8 cellular contexts compared by ENCODE assay signal in the genomic region with DNA sequence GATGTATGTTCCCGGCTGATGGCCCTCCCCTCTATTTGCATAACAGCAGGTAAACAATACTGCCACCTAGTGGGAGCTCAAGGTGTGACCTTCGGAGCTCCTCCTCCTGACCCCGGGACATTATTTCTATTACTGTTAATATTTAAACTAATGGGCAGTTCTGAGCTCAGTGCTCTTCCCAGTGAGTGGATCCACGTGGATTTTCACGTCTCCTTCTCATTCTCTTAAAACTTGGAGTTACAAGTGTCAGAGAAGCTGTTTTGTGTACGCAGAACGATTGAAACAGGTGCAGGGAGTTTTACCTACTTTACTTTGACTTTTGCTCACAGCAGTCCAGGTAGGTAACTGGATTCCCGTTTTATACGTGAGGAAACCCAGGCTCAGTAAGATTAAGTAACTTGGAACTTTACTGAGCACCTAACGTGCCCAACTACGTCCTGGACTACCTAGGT.
DNase-seq lines count a peak whose midpoint lies in the region; ATAC-seq and TF ChIP-seq lines count a peak whose summit lies in the region.

No MANE protein-coding gene starts in this region.

- TF ChIP-seq CTCF in CD14-positive monocyte (IDR thresholded peaks at IDR 0.05): peak; percentile 89
- TF ChIP-seq CTCF in H9 (conservative IDR thresholded peaks at IDR 0.05): peak; percentile 82
- peak; percentile 93 for TF ChIP-seq CTCF in OCI-LY7 (conservative IDR thresholded peaks at IDR 0.05; ENCODE audit: low read length)
- TF ChIP-seq CTCF in fibroblast of mammary gland (conservative IDR thresholded peaks at IDR 0.05; ENCODE audit: control insufficient read depth, insufficient read depth, low read depth, low read length): peak; percentile 79
- peak; percentile 83 for TF ChIP-seq CTCF in osteoblast (IDR thresholded peaks at IDR 0.05; ENCODE audit: extremely low read depth, low read depth, low read length)
- peak; percentile 75 for TF ChIP-seq CTCF in type B pancreatic cell (conservative IDR thresholded peaks at IDR 0.05)

- H3K79me2 ChIP-seq in H9 (ENCODE audit: insufficient read depth, low read length) (no peaks in the 10 kb centered on the region), OCI-LY7 (ENCODE audit: insufficient read depth, low read depth, low read length) (no peaks in the 10 kb centered on the region), osteoblast (ENCODE audit: insufficient read depth, low read length) (no peaks in the 10 kb centered on the region)

- no peak overlapping the region for H3K23ac ChIP-seq in H9 (ENCODE audit: insufficient read length, low read depth, low read length)

- H3K4me3 Mint-ChIP-seq in CD14-positive monocyte (peak overlapping the region; percentile 50 to 57), H9 (no peak overlapping the region), type B pancreatic cell (no peak overlapping the region)

- no peak overlapping the region for H3K14ac ChIP-seq in H9 (ENCODE audit: insufficient read depth, low read length)

- H3K4me2 ChIP-seq in H9 (ENCODE audit: insufficient read depth, insufficient read length, low read length): no peak overlapping the region
- H3K4me2 ChIP-seq in OCI-LY7 (ENCODE audit: low read length): no peak overlapping the region
- peak overlapping the region; percentile 32 for H3K4me2 ChIP-seq in osteoblast (ENCODE audit: insufficient read depth, low read length)

- no peak overlapping the region for H2BK20ac ChIP-seq in H9 (ENCODE audit: low read depth, low read length, poor library complexity, severe bottlenecking)

- no peaks in the 10 kb centered on the region for H3K9me2 ChIP-seq in OCI-LY7 (ENCODE audit: insufficient read depth, low read length)

- H2BK15ac ChIP-seq in H9 (ENCODE audit: low read depth, low read length): no peak overlapping the region

- no peak overlapping the region for H3K18ac ChIP-seq in H9 (ENCODE audit: insufficient read length, low read depth, low read length)

- no peak overlapping the region for H4K5ac ChIP-seq in H9 (ENCODE audit: insufficient read length, low read depth, low read length)

- H3K36me3 ChIP-seq in OCI-LY7 (ENCODE audit: insufficient read depth, low read length): no peaks in the 10 kb centered on the region
- H3K36me3 ChIP-seq in osteoblast (ENCODE audit: insufficient read depth, low read length): no peaks in the 10 kb centered on the region

- H2AFZ ChIP-seq in H9 (ENCODE audit: low read length) (no peak overlapping the region), OCI-LY7 (ENCODE audit: low read length) (no peak overlapping the region), osteoblast (ENCODE audit: low read length) (no peak overlapping the region)

- no peak overlapping the region for H4K8ac ChIP-seq in H9 (replicated peaks; ENCODE audit: insufficient read length, low read depth, low read length)

- H3K4me1 Mint-ChIP-seq in CD14-positive monocyte (peaks cover 50% of the 10 kb centered on the region), H9 (peaks cover 3 to 13% of the 10 kb centered on the region in 2 experiments; a peak in 2 of 4 replicates), type B pancreatic cell (ENCODE audit: unreplicated experiment) (peaks cover 23% of the 10 kb centered on the region)

- no peak overlapping the region for H2AK5ac ChIP-seq in H9 (ENCODE audit: insufficient read length, low read length)

- no peak overlapping the region for H3K27ac Mint-ChIP-seq in CD14-positive monocyte
- no peak overlapping the region for H3K27ac Mint-ChIP-seq in H9
- no peak overlapping the region for H3K27ac Mint-ChIP-seq in type B pancreatic cell

- WGBS in H9 (ENCODE audit: extremely low coverage, insufficient read length, low lambda C conversion rate): no CpG with 5 or more reads among the region's 11 CpGs

- H3K79me1 ChIP-seq in H9 (ENCODE audit: insufficient read depth, low read depth, low read length, poor library complexity, severe bottlenecking): no peaks in the 10 kb centered on the region

- no peak overlapping the region for H2BK12ac ChIP-seq in H9 (ENCODE audit: insufficient read length, low read depth, low read length)

- DNase-seq in CD14-positive monocyte (ENCODE audit: low spot score): peak; percentile 72
- DNase-seq in H9: peak; percentile 64
- DNase-seq in OCI-LY7 (ENCODE audit: low spot score): peak; percentile 82
- peak; percentile 57 for DNase-seq in activated T-cell treated with anti-CD3 and anti-CD28 coated beads for 4 hours
- DNase-seq in fibroblast of mammary gland (ENCODE audit: low read depth): peak; percentile 78
- peak; percentile 90 for DNase-seq in osteoblast (ENCODE audit: insufficient read length, low spot score, missing footprints)
- no peak for DNase-seq in type B pancreatic cell (ENCODE audit: extremely low spot score, unreplicated experiment)

- H3K27ac ChIP-seq in H9 (ENCODE audit: insufficient read length, low read depth, low read length) (no peak overlapping the region), OCI-LY7 (ENCODE audit: low read depth, low read length, poor library complexity, severe bottlenecking) (no peak overlapping the region), osteoblast (ENCODE audit: low read depth, low read length) (no peak overlapping the region)

- H2BK120ac ChIP-seq in H9 (ENCODE audit: low read depth, low read length, poor library complexity, severe bottlenecking): no peak overlapping the region

- POLR2A ChIA-PET in OCI-LY7 (lab: Charles Lee): interaction anchor here (0.7 to 2.7 kb wide), 3 partner anchors 11 to 55 kb away, joined by 3 to 10 read pairs (median 4); no protein-coding TSS in a partner anchor

- H3K27me3 Mint-ChIP-seq in CD14-positive monocyte (ENCODE audit: low read depth in 3 of 3) (peaks cover 0 to 1% (median 0%) of the 10 kb centered on the region in 3 donors), H9 (ENCODE audit: low read depth) (no peaks in the 10 kb centered on the region; the same call in 1 of the 2 replicates), type B pancreatic cell (no peaks in the 10 kb centered on the region)

- H3K9me3 Mint-ChIP-seq in CD14-positive monocyte (peaks cover 0 to 2% (median 0%) of the 10 kb centered on the region in 7 donors), H9 (no peaks in the 10 kb centered on the region), type B pancreatic cell (no peaks in the 10 kb centered on the region)

- no TSS peak for BruUV-seq in OCI-LY7 (replicated peaks; lab: Mats Ljungman, UMichigan)

- H3K4me1 ChIP-seq in H9 (ENCODE audit: insufficient read depth, low read length): no peaks in the 10 kb centered on the region
- H3K4me1 ChIP-seq in OCI-LY7 (ENCODE audit: insufficient read depth, low read length, poor library complexity, severe bottlenecking): peaks cover 18% of the 10 kb centered on the region
- peaks cover 13% of the 10 kb centered on the region for H3K4me1 ChIP-seq in osteoblast (ENCODE audit: insufficient read depth, low read length)

- intact Hi-C loops in CD14-positive monocyte (cut with micrococcal nuclease): loop anchor here (2.0 to 10.0 kb wide), 5 partner anchors 51 to 159 kb away; no protein-coding TSS in a partner anchor
- intact Hi-C loops in OCI-LY7 (cut with micrococcal nuclease; ENCODE audit: unreplicated experiment): loop anchor here (1.0 to 5.0 kb wide), 4 partner anchors 58 to 159 kb away; partner anchors contain the start of gene PRKCE

- no peak overlapping the region for H4K91ac ChIP-seq in H9 (ENCODE audit: insufficient read length, low read depth, low read length)

- H3K9me3 ChIP-seq in H9 (ENCODE audit: control insufficient read depth, low read depth, low read length) (no peaks in the 10 kb centered on the region), OCI-LY7 (ENCODE audit: low read length) (no peaks in the 10 kb centered on the region), osteoblast (ENCODE audit: low read depth, low read length) (no peaks in the 10 kb centered on the region)

- no peak for ATAC-seq in GM19397 (IDR thresholded peaks at IDR 0.05; ENCODE audit: unreplicated experiment)

- H2BK5ac ChIP-seq in H9 (ENCODE audit: insufficient read length, low read length): no peak overlapping the region

- H3K23me2 ChIP-seq in H9 (ENCODE audit: insufficient read length, low read depth, low read length, poor library complexity, severe bottlenecking): no peaks in the 10 kb centered on the region

- CTCF ChIA-PET in OCI-LY7 (lab: Charles Lee; ENCODE audit: unreplicated experiment): interaction anchor here (0.6 kb wide), 1 partner anchor 9 kb away, joined by 3 read pairs; no protein-coding TSS in a partner anchor

- H3K56ac ChIP-seq in H9 (ENCODE audit: insufficient read length, low read depth, low read length): no peak overlapping the region

- H3K4me3 ChIP-seq in OCI-LY7 (ENCODE audit: low read depth, low read length, poor library complexity, severe bottlenecking) (no peak overlapping the region), fibroblast of mammary gland (ENCODE audit: control insufficient read depth, low read depth, low read length) (no peak overlapping the region), osteoblast (ENCODE audit: insufficient read depth, low read length) (no peak overlapping the region)

- H4K20me1 ChIP-seq in H9 (ENCODE audit: control insufficient read depth, insufficient read depth, insufficient read length) (peaks cover 2% of the 10 kb centered on the region), OCI-LY7 (ENCODE audit: insufficient read depth, low read length) (no peaks in the 10 kb centered on the region), osteoblast (ENCODE audit: insufficient read depth, low read length) (peaks cover 8% of the 10 kb centered on the region)

- H3T11ph ChIP-seq in H9 (ENCODE audit: low read length): no peak overlapping the region

- H3K36me3 Mint-ChIP-seq in CD14-positive monocyte (no peaks in the 10 kb centered on the region), H9 (ENCODE audit: insufficient read depth in 1 of 3, low read depth in 3 of 3) (no peaks in the 10 kb centered on the region; a peak in 1 of 7 replicates), type B pancreatic cell (no peaks in the 10 kb centered on the region)

- H3K27me3 ChIP-seq in H9 (ENCODE audit: insufficient read depth, low read length) (no peaks in the 10 kb centered on the region), osteoblast (ENCODE audit: insufficient read depth, low read length) (no peaks in the 10 kb centered on the region)

- H3K9ac ChIP-seq in H9 (ENCODE audit: extremely low read depth, insufficient read length, low read length): no peak overlapping the region

- no peak overlapping the region for H3K4ac ChIP-seq in H9 (ENCODE audit: low read depth, low read length)

Comparison
In these comparisons a context has a peak if more than half of its experiments do, and no peak if none do; other contexts are left out.
1. H3K4me3 Mint-ChIP-seq: peak in CD14-positive monocyte (2 of 2); none in H9 (0 of 2) and type B pancreatic cell (single experiment).
2. Peak in every context shown above with its lines, with median percentiles within 50 percentile points of each other: CTCF ChIP-seq.